In genomic region chr3:142366434-142366833, GRCh38 we compare ENCODE assay signal across 10 cellular contexts.
DNase-seq lines count a peak whose midpoint lies in the region; ATAC-seq and TF ChIP-seq lines count a peak whose summit lies in the region.
"Had no signal": no experiment of that assay in that cellular context is flagged by ENCODE, and none has a peak within 500 bp of the region (broad histone marks: within the 10 kb centered on the region; RNA-seq: fewer than 3 reads in every experiment).

No MANE protein-coding gene starts in this region.

- no peaks in the 10 kb centered on the region for H3K27me3 Mint-ChIP-seq in CD4-positive, alpha-beta memory T cell

- H3K9me2 ChIP-seq in PC-9 (ENCODE audit: insufficient read depth) = no peaks in the 10 kb centered on the region

- H4K20me1 ChIP-seq in PC-9 (ENCODE audit: insufficient read depth) = no peaks in the 10 kb centered on the region

- H3K4me1 Mint-ChIP-seq in CD4-positive, alpha-beta memory T cell = peaks cover 0 to 5% (median under 1%) of the 10 kb centered on the region in 4 donors

- ATAC-seq in GM18868 (IDR thresholded peaks at IDR 0.05; ENCODE audit: unreplicated experiment) = no peak

- no peak overlapping the region for H3K27ac ChIP-seq in CD4-positive, alpha-beta memory T cell (ENCODE audit: low read depth, low read length)
- H3K27ac ChIP-seq in HEK293 (ENCODE audit: extremely low read depth, low read depth, low read length) (no peak overlapping the region), PC-9 (no peak overlapping the region), left ventricle myocardium inferior (replicated peaks) (no peak overlapping the region)
- H3K27ac ChIP-seq: thoracic aorta had no signal

- peak overlapping the region in 6 of 7 donors; percentile 0 to 75 (median 24) for H3K27ac Mint-ChIP-seq in CD4-positive, alpha-beta memory T cell

- no peaks in the 10 kb centered on the region for H3F3A ChIP-seq in PC-9 (ENCODE audit: insufficient read depth, low read depth)

- BruUV-seq in PC-9 (replicated peaks; lab: Mats Ljungman, UMichigan) = no TSS peak

- H2AFZ ChIP-seq in PC-9 = no peak overlapping the region

- H3K4me1 ChIP-seq in CD4-positive, alpha-beta memory T cell (ENCODE audit: insufficient read depth, low read length) = no peaks in the 10 kb centered on the region
- H3K4me1 ChIP-seq in HEK293 (ENCODE audit: control insufficient read depth, insufficient read depth, low read length) (no peaks in the 10 kb centered on the region), PC-9 (replicated peaks; ENCODE audit: insufficient read depth) (no peaks in the 10 kb centered on the region), left ventricle myocardium inferior (no peaks in the 10 kb centered on the region)

- no peaks in the 10 kb centered on the region for H3K9me3 Mint-ChIP-seq in CD4-positive, alpha-beta memory T cell

- no peak overlapping the region for H3K4me2 ChIP-seq in PC-9

- TF ChIP-seq CTCF in HEK293 (tag by site-specific recombination; IDR thresholded peaks at IDR 0.05) (no peak), PC-9 (conservative IDR thresholded peaks at IDR 0.05) (peak; percentile 62), fibroblast of the aortic adventitia (IDR thresholded peaks at IDR 0.05; ENCODE audit: insufficient read depth, low read length) (peak; percentile 15), left ventricle myocardium inferior (IDR thresholded peaks at IDR 0.05; ENCODE audit: borderline replicate concordance) (no peak)

- H3K36me3 ChIP-seq in CD4-positive, alpha-beta memory T cell (ENCODE audit: insufficient read depth, low read length) = peaks cover 29% of the 10 kb centered on the region
- peaks cover 0 to 24% of the 10 kb centered on the region in 2 experiments; a peak in 2 of 3 replicates for H3K36me3 ChIP-seq in HEK293 (ENCODE audit: control insufficient read depth in 2 of 2, insufficient read depth in 1 of 2, low read length in 2 of 2)
- peaks cover 8% of the 10 kb centered on the region; the same call in 1 of the 2 replicates for H3K36me3 ChIP-seq in PC-9 (ENCODE audit: low read depth)
- H3K36me3 ChIP-seq in left ventricle myocardium inferior = peaks cover 67% of the 10 kb centered on the region

- H3K4me3 Mint-ChIP-seq in CD4-positive, alpha-beta memory T cell = no peak overlapping the region

- H3K9me3 ChIP-seq in CD4-positive, alpha-beta memory T cell (ENCODE audit: control insufficient read depth in 1 of 2, low read length in 2 of 2) = no peaks in the 10 kb centered on the region
- H3K9me3 ChIP-seq in HEK293 (ENCODE audit: control insufficient read depth, insufficient read depth, low read depth, low read length) (no peaks in the 10 kb centered on the region), PC-9 (ENCODE audit: insufficient read depth, low read depth) (no peaks in the 10 kb centered on the region), left ventricle myocardium inferior (replicated peaks) (no peaks in the 10 kb centered on the region)
- H3K9me3 ChIP-seq: thoracic aorta had no signal

- H3K79me2 ChIP-seq in PC-9 (ENCODE audit: low read depth) = no peaks in the 10 kb centered on the region

- no peaks in the 10 kb centered on the region for H3K27me3 ChIP-seq in CD4-positive, alpha-beta memory T cell (ENCODE audit: insufficient read depth, low read length)
- H3K27me3 ChIP-seq in PC-9 (ENCODE audit: insufficient read depth, low read depth) (no peaks in the 10 kb centered on the region), left ventricle myocardium inferior (ENCODE audit: low read depth) (no peaks in the 10 kb centered on the region)

- intact Hi-C loops in CD4-positive, alpha-beta memory T cell (cut with micrococcal nuclease) = no loop called here
- intact Hi-C loops in PC-9 (cut with micrococcal nuclease; ENCODE audit: unreplicated experiment) (loop anchor here (5.0 kb wide), 1 partner anchor 626 kb away; no protein-coding TSS in a partner anchor), left ventricle myocardium inferior (cut with micrococcal nuclease) (no loop called here)

- POLR2A ChIA-PET in CD4-positive, alpha-beta memory T cell (lab: Charles Lee; ENCODE audit: partially characterized antibody) = no interaction called here
- POLR2A ChIA-PET in HEK293 (lab: Yijun Ruan, JAX) = no interaction called here
- POLR2A ChIA-PET in PC-9 (lab: Charles Lee; ENCODE audit: unreplicated experiment) = no interaction called here

- DNase-seq in CD4-positive, alpha-beta memory T cell = no peak
- DNase-seq in PC-9 (no peak), fibroblast of the aortic adventitia (ENCODE audit: low read depth) (no peak), left ventricle myocardium inferior (no peak), amniotic stem cell (lab: John Stamatoyannopoulos, UW) (no peak), HuH-7 (ENCODE audit: low spot score) (no peak)
- DNase-seq: mesenchymal stem cell had no signal

- peaks cover 33 to 50% of the 10 kb centered on the region in 2 donors for H3K36me3 Mint-ChIP-seq in CD4-positive, alpha-beta memory T cell

- CTCF ChIA-PET in CD4-positive, alpha-beta memory T cell (lab: Charles Lee; ENCODE audit: partially characterized antibody) = no interaction called here
- CTCF ChIA-PET in HEK293 (lab: Yijun Ruan, JAX) (interaction anchor here (0.6 kb wide), 1 partner anchor 107 kb away, joined by 4 read pairs; no protein-coding TSS in a partner anchor), PC-9 (lab: Charles Lee) (interaction anchor here (0.7 kb wide), 1 partner anchor 176 kb away, joined by 4 read pairs; no protein-coding TSS in a partner anchor)

- no peak overlapping the region for H3K4me3 ChIP-seq in CD4-positive, alpha-beta memory T cell (ENCODE audit: low read length in 2 of 2)
- H3K4me3 ChIP-seq in HEK293 (ENCODE audit: low read depth, low read length) (no peak overlapping the region), PC-9 (no peak overlapping the region), fibroblast of the aortic adventitia (ENCODE audit: low read depth, low read length) (no peak overlapping the region), left ventricle myocardium inferior (no peak overlapping the region)
- H3K4me3 ChIP-seq: thoracic aorta had no signal

TF ChIP-seq in HEK293, 187 proteins besides CTCF, POLR2A, EP300 and RAD21:
- peak; percentile 36 for TF ChIP-seq ZNF654 (tag by site-specific recombination; IDR thresholded peaks at IDR 0.05; ENCODE audit: low read depth)
- TF ChIP-seq ZSCAN18 (tag by site-specific recombination; IDR thresholded peaks at IDR 0.05) = no peak

Comparison
In these comparisons a context has a peak if more than half of its experiments do, and no peak if none do; other contexts are left out.
1. CTCF ChIP-seq: peak in PC-9 (single experiment) and fibroblast of the aortic adventitia (single experiment); none in HEK293 (single experiment) and left ventricle myocardium inferior (single experiment).